Comparison of ENCODE assay signal across 26 cellular contexts in genomic region chr19:14320253-14320652, GRCh38.
"Had no signal": no experiment of that assay in that cellular context is flagged by ENCODE, and none has a peak within 500 bp of the region (broad histone marks: within the 10 kb centered on the region; RNA-seq: fewer than 3 reads in every experiment).

No MANE protein-coding gene starts in this region.

- H3K27ac ChIP-seq: neural progenitor cell, ovary, parathyroid adenoma, psoas muscle, right lobe of liver, sigmoid colon, stomach, thoracic aorta, thyroid gland, tibial nerve, upper lobe of left lung, vagina had no signal

- H2AFZ ChIP-seq: neural progenitor cell, parathyroid adenoma had no signal

- H3K4me1 Mint-ChIP-seq: nephron; neural progenitor cell; stimulated activated naive B cell treated with anti-CD40 and anti-IgM and Interleukin-4, amounts not matched to agents 10 μg/mL and 1 μg/mL and 100 μg/mL, for 72 hours had no signal

- H3K27ac Mint-ChIP-seq: nephron; neural progenitor cell; progenitor cell of endocrine pancreas; stimulated activated effector memory CD8-positive, alpha-beta T cell treated with anti-CD3 and anti-CD28 coated beads, Interleukin-12 subunit alpha, Interleukin-12 subunit beta, amount 100 ng/mL, for 72 hours; stimulated activated naive B cell treated with anti-CD40 and anti-IgM and Interleukin-4, amounts not matched to agents 10 μg/mL and 1 μg/mL and 100 μg/mL, for 72 hours; stimulated activated naive CD8-positive, alpha-beta T cell treated with anti-CD3 and anti-CD28 coated beads, Interleukin-15, Interleukin-2, amounts not matched to agents 100 ng/mL and 50 ng/mL, for 24 hours had no signal

- ATAC-seq: psoas muscle; right cardiac atrium; right lobe of liver; stimulated activated effector memory CD8-positive, alpha-beta T cell treated with anti-CD3 and anti-CD28 coated beads, Interleukin-12 subunit alpha, Interleukin-12 subunit beta, amount 100 ng/mL, for 72 hours; stimulated activated naive B cell treated with anti-CD40 and anti-IgM and Interleukin-4, amounts not matched to agents 10 μg/mL and 1 μg/mL and 100 μg/mL, for 72 hours had no signal

- H3K9ac ChIP-seq: neural progenitor cell, parathyroid adenoma had no signal

- H3K9me3 Mint-ChIP-seq: stimulated activated effector memory CD8-positive, alpha-beta T cell treated with anti-CD3 and anti-CD28 coated beads, Interleukin-12 subunit alpha, Interleukin-12 subunit beta, amount 100 ng/mL, for 72 hours; stimulated activated naive CD8-positive, alpha-beta T cell treated with anti-CD3 and anti-CD28 coated beads, Interleukin-15, Interleukin-2, amounts not matched to agents 100 ng/mL and 50 ng/mL, for 24 hours had no signal

- H3K36me3 Mint-ChIP-seq: neural progenitor cell; stimulated activated effector memory CD8-positive, alpha-beta T cell treated with anti-CD3 and anti-CD28 coated beads, Interleukin-12 subunit alpha, Interleukin-12 subunit beta, amount 100 ng/mL, for 72 hours had no signal

- H3K4me3 Mint-ChIP-seq: nephron; neural progenitor cell; stimulated activated effector memory CD8-positive, alpha-beta T cell treated with anti-CD3 and anti-CD28 coated beads, Interleukin-12 subunit alpha, Interleukin-12 subunit beta, amount 100 ng/mL, for 72 hours; stimulated activated naive B cell treated with anti-CD40 and anti-IgM and Interleukin-4, amounts not matched to agents 10 μg/mL and 1 μg/mL and 100 μg/mL, for 72 hours; stimulated activated naive CD8-positive, alpha-beta T cell treated with anti-CD3 and anti-CD28 coated beads, Interleukin-15, Interleukin-2, amounts not matched to agents 100 ng/mL and 50 ng/mL, for 24 hours had no signal

- H3K4me1 ChIP-seq: neural progenitor cell, parathyroid adenoma, psoas muscle, right lobe of liver, sigmoid colon, stomach, thyroid gland, tibial nerve, upper lobe of left lung, vagina had no signal

- H3K4me3 ChIP-seq: neural progenitor cell, ovary, psoas muscle, right lobe of liver, sigmoid colon, stomach, thoracic aorta, thyroid gland, tibial nerve, upper lobe of left lung, vagina had no signal

- DNase-seq: occipital lobe; ovary; psoas muscle; right cardiac atrium; right lobe of liver; sigmoid colon; small intestine; stimulated activated CD4-positive, alpha-beta T cell treated with anti-CD3 and anti-CD28 coated beads, Interleukin-15, amount 100 ng/mL, for 24 hours; stimulated activated CD4-positive, alpha-beta T cell treated with anti-CD3 and anti-CD28 coated beads, Interleukin-2, amount 100 ng/mL, for 24 hours; stimulated activated CD4-positive, alpha-beta T cell treated with anti-CD3 and anti-CD28 coated beads, Interleukin-2, amount 100 ng/mL, for 48 hours; stimulated activated CD4-positive, alpha-beta T cell treated with anti-CD3 and anti-CD28 coated beads, Interleukin-4, amount 100 ng/mL, for 24 hours; stimulated activated naive B cell treated with anti-CD40 and anti-IgM and Interleukin-4, amounts not matched to agents 10 μg/mL and 1 μg/mL and 100 μg/mL, for 72 hours; stimulated activated naive CD4-positive, alpha-beta T cell treated with Interleukin-2 at 50 U/mL for 16 hours; stomach; thyroid gland; trophoblast cell; upper lobe of left lung had no signal

- H3K4me2 ChIP-seq: neural progenitor cell had no signal

- H3K27me3 Mint-ChIP-seq: progenitor cell of endocrine pancreas; stimulated activated naive B cell treated with anti-CD40 and anti-IgM and Interleukin-4, amounts not matched to agents 10 μg/mL and 1 μg/mL and 100 μg/mL, for 72 hours; stimulated activated naive CD8-positive, alpha-beta T cell treated with anti-CD3 and anti-CD28 coated beads, Interleukin-15, Interleukin-2, amounts not matched to agents 100 ng/mL and 50 ng/mL, for 24 hours had no signal

- H3K36me3 ChIP-seq: neural progenitor cell, ovary, right lobe of liver, sigmoid colon, stomach, thoracic aorta, thyroid gland, tibial nerve, upper lobe of left lung, vagina had no signal

- H3K27me3 ChIP-seq: neural progenitor cell, ovary, right lobe of liver, sigmoid colon, thyroid gland, tibial nerve, upper lobe of left lung, vagina had no signal

- H3K9me3 ChIP-seq: ovary, right lobe of liver, thoracic aorta, thyroid gland, upper lobe of left lung, vagina had no signal
